Comparison of ENCODE assay signal across 8 cellular contexts in the genomic region with DNA sequence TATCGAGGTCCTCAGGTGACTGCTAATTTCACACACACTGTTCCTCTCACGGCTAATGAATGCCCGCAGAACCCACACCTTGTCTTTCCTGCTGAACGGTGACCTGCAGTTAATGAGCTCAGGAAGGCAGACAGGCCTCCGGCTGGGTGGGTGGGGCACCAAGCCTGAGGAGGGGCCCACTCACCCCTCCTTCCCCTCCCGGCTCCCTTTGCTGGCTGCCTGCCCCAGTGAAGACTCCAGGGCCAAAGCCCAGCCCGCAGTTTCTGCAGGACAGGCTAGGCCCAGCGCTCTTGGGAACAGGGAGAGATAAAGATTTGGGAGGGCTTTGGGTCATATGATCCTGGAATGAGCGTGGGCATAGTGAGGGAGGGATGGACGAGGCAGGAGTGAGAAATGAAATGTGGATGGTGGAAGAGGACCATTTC. TPM values are rescaled to one million over a fixed set of nuclear protein-coding genes. Genes with fewer than 3 reads are reported as not detected.
A peak's percentile ranks its signal among the peaks of the same experiment; 100 is the strongest.
DNase-seq lines count a peak whose midpoint lies in the region; ATAC-seq and TF ChIP-seq lines count a peak whose summit lies in the region.

No MANE protein-coding gene starts in this region.

- DNase-seq in AG09309 (ENCODE audit: low read depth) (peak; percentile 8), NCI-H146 (lab: John Stamatoyannopoulos, UW) (peak; percentile 84), body of pancreas (peak; percentile 85 to 92 (median 91)), lower lobe of right lung (peak; percentile 76), NOMO-1 (lab: John Stamatoyannopoulos, UW; ENCODE audit: unreplicated experiment in 2 of 2) (no peak)
- no peak for DNase-seq in naive thymus-derived CD4-positive, alpha-beta T cell

- H3K27me3 ChIP-seq in body of pancreas (no peaks in the 10 kb centered on the region), lower lobe of right lung (ENCODE audit: low read depth) (peaks cover 12% of the 10 kb centered on the region)
- no peaks in the 10 kb centered on the region for H3K27me3 ChIP-seq in naive thymus-derived CD4-positive, alpha-beta T cell (ENCODE audit: control insufficient read depth in 2 of 2, insufficient read depth in 2 of 2, low read length in 2 of 2)

- peaks cover 0 to 13% (median 10%) of the 10 kb centered on the region in 7 donors for H3K4me1 Mint-ChIP-seq in naive thymus-derived CD4-positive, alpha-beta T cell

- POLR2A ChIA-PET in naive thymus-derived CD4-positive, alpha-beta T cell (lab: Charles Lee): no interaction called here

- intact Hi-C loops in body of pancreas (cut with DNase I) (no loop called here), lower lobe of right lung (cut with DNase I) (no loop called here)
- intact Hi-C loops in naive thymus-derived CD4-positive, alpha-beta T cell (cut with micrococcal nuclease): no loop called here

- H3K4me1 ChIP-seq in body of pancreas: peaks cover 31% of the 10 kb centered on the region
- peaks cover 15% of the 10 kb centered on the region for H3K4me1 ChIP-seq in lower lobe of right lung
- no peaks in the 10 kb centered on the region for H3K4me1 ChIP-seq in naive thymus-derived CD4-positive, alpha-beta T cell (ENCODE audit: control insufficient read depth in 2 of 2, insufficient read depth in 2 of 2, low read length in 2 of 2)

- CTCF ChIA-PET in naive thymus-derived CD4-positive, alpha-beta T cell (lab: Charles Lee): no interaction called here

- peak; percentile 91 for ATAC-seq in body of pancreas
- peak; percentile 80 to 87 for ATAC-seq in lower lobe of right lung
- ATAC-seq in HG03139 (IDR thresholded peaks at IDR 0.05; ENCODE audit: unreplicated experiment): no peak
- no peak for ATAC-seq in GM19452 (IDR thresholded peaks at IDR 0.05; ENCODE audit: unreplicated experiment)
- no peak for ATAC-seq in naive thymus-derived CD4-positive, alpha-beta T cell

- no peak overlapping the region for H3K27ac Mint-ChIP-seq in naive thymus-derived CD4-positive, alpha-beta T cell

- H3K36me3 Mint-ChIP-seq in naive thymus-derived CD4-positive, alpha-beta T cell: peaks cover 0 to 11% (median 0%) of the 10 kb centered on the region in 5 donors

- TF ChIP-seq CTCF in AG09309 (IDR thresholded peaks at IDR 0.05; ENCODE audit: control insufficient read depth, insufficient read depth, low read depth, low read length, missing control alignments): no peak
- TF ChIP-seq CTCF in body of pancreas (IDR thresholded peaks at IDR 0.05): no peak
- TF ChIP-seq CTCF in lower lobe of right lung (IDR thresholded peaks at IDR 0.05): no peak

- H3K27ac ChIP-seq in body of pancreas (peak overlapping the region; percentile 51 to 71 (median 67)), lower lobe of right lung (no peak overlapping the region)
- H3K27ac ChIP-seq in naive thymus-derived CD4-positive, alpha-beta T cell (ENCODE audit: low read depth, low read length): no peak overlapping the region

- WGBS in body of pancreas, 2 donors: 4 to 5% methylated on average over 5 to 10 of the region's 10 CpGs

- no peaks in the 10 kb centered on the region for H3K9me3 ChIP-seq in body of pancreas
- H3K9me3 ChIP-seq in lower lobe of right lung: no peaks in the 10 kb centered on the region
- no peaks in the 10 kb centered on the region for H3K9me3 ChIP-seq in naive thymus-derived CD4-positive, alpha-beta T cell (ENCODE audit: control insufficient read depth in 2 of 3, low read length in 3 of 3)

- no peak overlapping the region for H3K4me3 ChIP-seq in AG09309 (ENCODE audit: control insufficient read depth, low read depth, low read length)
- no peak overlapping the region for H3K4me3 ChIP-seq in body of pancreas
- no peak overlapping the region for H3K4me3 ChIP-seq in lower lobe of right lung
- H3K4me3 ChIP-seq in naive thymus-derived CD4-positive, alpha-beta T cell (ENCODE audit: low read length): no peak overlapping the region

- peak in 1 of 3 donors; percentile 12 for TF ChIP-seq POLR2A in body of pancreas (IDR thresholded peaks at IDR 0.05)

- H3K27me3 Mint-ChIP-seq in naive thymus-derived CD4-positive, alpha-beta T cell: peaks cover 34 to 50% (median 42%) of the 10 kb centered on the region in 5 donors

- H3K36me3 ChIP-seq in body of pancreas (replicated peaks in 1 of 2; ENCODE audit: insufficient read depth in 1 of 2, low read depth in 2 of 2) (no peaks in the 10 kb centered on the region), lower lobe of right lung (no peaks in the 10 kb centered on the region)
- H3K36me3 ChIP-seq in naive thymus-derived CD4-positive, alpha-beta T cell (ENCODE audit: control insufficient read depth in 2 of 3, insufficient read depth in 3 of 3, low read length in 3 of 3): no peaks in the 10 kb centered on the region

- H3K4me3 Mint-ChIP-seq in naive thymus-derived CD4-positive, alpha-beta T cell: no peak overlapping the region

- peaks cover 0 to 3% (median 0%) of the 10 kb centered on the region in 11 donors for H3K9me3 Mint-ChIP-seq in naive thymus-derived CD4-positive, alpha-beta T cell

RNA-seq across cellular contexts. Expression of gene FOXO6, which starts 26.4 kb away (rescaled TPM):
- total RNA-seq in body of pancreas (1 to 10 TPM; 1.0 to 2.3 TPM), lower lobe of right lung (0.92 TPM)
- 1 to 10 TPM in 1 of 5 experiments, under 1 TPM in 1, not detected in 3; 0.66 to 1.3 TPM for total RNA-seq in naive thymus-derived CD4-positive, alpha-beta T cell
- polyA plus RNA-seq in naive thymus-derived CD4-positive, alpha-beta T cell: not detected

Comparison
In these comparisons a context has a peak if more than half of its experiments do, and no peak if none do; other contexts are left out.
1. DNase-seq: peak in AG09309 (single experiment), NCI-H146 (single experiment), body of pancreas (4 of 4) and lower lobe of right lung (single experiment); none in NOMO-1 (0 of 2) and naive thymus-derived CD4-positive, alpha-beta T cell (0 of 9).
2. ATAC-seq: peak in body of pancreas (single experiment) and lower lobe of right lung (2 of 2); none in HG03139 (single experiment), GM19452 (single experiment) and naive thymus-derived CD4-positive, alpha-beta T cell (single experiment).
3. H3K27ac ChIP-seq: peak in body of pancreas (4 of 4); none in lower lobe of right lung (single experiment) and naive thymus-derived CD4-positive, alpha-beta T cell (single experiment).